Comparison of ENCODE assay signal across 8 cellular contexts in the genomic region with DNA sequence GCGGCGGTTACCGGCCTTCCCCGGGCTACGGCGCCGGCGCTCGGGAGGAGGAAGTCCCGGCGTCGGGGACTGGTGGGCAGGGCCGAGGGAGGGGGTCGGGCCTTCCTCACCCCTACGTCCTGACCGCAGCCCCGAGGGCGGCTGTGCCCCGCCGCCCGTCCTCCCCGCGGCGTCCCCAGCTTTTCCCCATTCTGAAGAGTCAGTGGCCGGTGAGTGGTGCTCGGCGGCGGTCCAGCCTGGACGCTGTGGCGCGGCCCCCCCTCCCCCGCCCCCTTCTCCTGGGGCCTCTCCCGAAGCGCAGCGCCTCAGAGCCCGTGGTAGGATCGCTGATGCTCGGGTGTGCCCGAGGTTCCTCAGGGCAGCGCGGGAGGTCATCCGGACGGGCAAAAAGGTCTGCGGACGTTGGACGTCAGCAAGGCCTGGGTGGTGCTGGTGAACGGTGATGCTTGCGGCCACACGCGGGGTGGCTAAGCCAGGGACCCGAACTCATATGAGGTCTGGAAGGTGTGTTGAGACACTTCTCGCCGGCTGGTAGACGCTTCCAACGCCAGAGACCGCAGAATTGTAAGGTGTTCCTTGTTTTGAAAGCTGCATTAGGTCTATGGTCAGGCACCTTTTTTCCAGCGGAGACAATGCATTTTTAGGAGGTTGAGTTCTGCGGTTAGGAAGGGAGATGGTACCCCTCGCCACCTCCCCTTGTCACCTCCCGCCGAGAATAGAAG. TPM values are rescaled to one million over a fixed set of nuclear protein-coding genes. Genes with fewer than 3 reads are reported as not detected.
DNase-seq lines count a peak whose midpoint lies in the region; ATAC-seq and TF ChIP-seq lines count a peak whose summit lies in the region.

No MANE protein-coding gene starts in this region.

- H3K4me1 ChIP-seq in OCI-LY7 (ENCODE audit: insufficient read depth, low read length, poor library complexity, severe bottlenecking), result peaks cover 23% of the 10 kb centered on the region
- H3K4me1 ChIP-seq in ovary (ENCODE audit: insufficient read depth), result peaks cover 2% of the 10 kb centered on the region

- H3K4me3 ChIP-seq in BJ (ENCODE audit: low read depth, low read length) (peak overlapping the region; percentile 89), OCI-LY7 (ENCODE audit: low read depth, low read length, poor library complexity, severe bottlenecking) (peak overlapping the region; percentile 98), ovary (peak overlapping the region; percentile 68)

- intact Hi-C loops in OCI-LY7 (cut with micrococcal nuclease; ENCODE audit: unreplicated experiment), result loop anchor here (1.0 to 5.0 kb wide), 4 partner anchors 21 to 48 kb away; a partner anchor contains a TSS
- intact Hi-C loops in ovary (cut with DNase I), result no loop called here

- POLR2A ChIA-PET in BJ (lab: Charles Lee), result interaction anchor here (0.6 kb wide), 1 partner anchor 683 kb away, joined by 3 read pairs; no protein-coding TSS in a partner anchor
- POLR2A ChIA-PET in OCI-LY7 (lab: Charles Lee), result interaction anchor here (0.6 to 1.5 kb wide), 5 partner anchors 11 to 19 kb away, joined by 3 to 7 read pairs (median 3); no protein-coding TSS in a partner anchor

- H3K36me3 ChIP-seq in BJ (ENCODE audit: control insufficient read depth, insufficient read depth, low read length) (no peaks in the 10 kb centered on the region), OCI-LY7 (ENCODE audit: insufficient read depth, low read length) (peaks cover 17% of the 10 kb centered on the region), ovary (no peaks in the 10 kb centered on the region)

- 4 to 14% (median 5%) methylated on average over 22 to 61 of the region's 61 CpGs for WGBS in ovary, 3 donors

- peak; percentile 55 for ATAC-seq in GM18907 (IDR thresholded peaks at IDR 0.05; ENCODE audit: unreplicated experiment)
- ATAC-seq in HG03135 (IDR thresholded peaks at IDR 0.05; ENCODE audit: unreplicated experiment), result peak; percentile 35

- no peaks in the 10 kb centered on the region for H3K9me3 ChIP-seq in OCI-LY7 (ENCODE audit: low read length)
- no peaks in the 10 kb centered on the region for H3K9me3 ChIP-seq in ovary

- TF ChIP-seq EP300 in ovary (IDR thresholded peaks at IDR 0.05), result no peak

- H3K27me3 ChIP-seq in BJ (ENCODE audit: control insufficient read depth, insufficient read depth, low read length) (no peaks in the 10 kb centered on the region), ovary (no peaks in the 10 kb centered on the region)

- H2AFZ ChIP-seq in OCI-LY7 (ENCODE audit: low read length), result no peak overlapping the region

- H3K4me3 Mint-ChIP-seq in glutamatergic neuron (ENCODE audit: unreplicated experiment), result peak overlapping the region; percentile 92

- peaks cover 11% of the 10 kb centered on the region; the same call in 1 of the 2 replicates for H4K20me1 ChIP-seq in OCI-LY7 (ENCODE audit: insufficient read depth, low read length)

- H3K27ac ChIP-seq in OCI-LY7 (ENCODE audit: low read depth, low read length, poor library complexity, severe bottlenecking) (peak overlapping the region; percentile 59), ovary (peak overlapping the region; percentile 82 to 83)

- H3K9me2 ChIP-seq in OCI-LY7 (ENCODE audit: insufficient read depth, low read length), result no peaks in the 10 kb centered on the region

- peaks cover 52% of the 10 kb centered on the region for H3K79me2 ChIP-seq in OCI-LY7 (ENCODE audit: insufficient read depth, low read depth, low read length)

- TF ChIP-seq POLR2A in ovary (IDR thresholded peaks at IDR 0.05), result no peak

- no peak for DNase-seq in BJ (ENCODE audit: low read depth)
- peak; percentile 65 for DNase-seq in OCI-LY7 (ENCODE audit: low spot score)
- DNase-seq in activated naive CD4-positive, alpha-beta T cell treated with anti-CD3 and anti-CD28 coated beads, Interleukin-2, amount 50 U/mL, for 16 hours, result peak; percentile 60
- DNase-seq in glutamatergic neuron, result peak; percentile 66
- peak; percentile 55 to 77 (median 69) for DNase-seq in ovary
- peak; percentile 47 for DNase-seq in ureter (ENCODE audit: low spot score)

- TF ChIP-seq CTCF in BJ (IDR thresholded peaks at IDR 0.05; ENCODE audit: insufficient read depth, low read depth, low read length) (no peak), OCI-LY7 (conservative IDR thresholded peaks at IDR 0.05; ENCODE audit: low read length) (no peak), glutamatergic neuron (IDR thresholded peaks at IDR 0.05; ENCODE audit: partially characterized antibody, unreplicated experiment) (no peak), ovary (IDR thresholded peaks at IDR 0.05) (peak in 1 of 3 donors; percentile 4)

- H3K9me3 Mint-ChIP-seq in glutamatergic neuron (ENCODE audit: unreplicated experiment), result peaks cover 4% of the 10 kb centered on the region

- peak overlapping the region; percentile 76 for H3K27ac Mint-ChIP-seq in glutamatergic neuron (ENCODE audit: unreplicated experiment)

- peak overlapping the region; percentile 81 for H3K4me2 ChIP-seq in OCI-LY7 (ENCODE audit: low read length)

- peaks cover 7% of the 10 kb centered on the region for H3K4me1 Mint-ChIP-seq in glutamatergic neuron (ENCODE audit: low read depth, unreplicated experiment)

- H3K36me3 Mint-ChIP-seq in glutamatergic neuron (ENCODE audit: unreplicated experiment), result no peaks in the 10 kb centered on the region

- H3K27me3 Mint-ChIP-seq in glutamatergic neuron (ENCODE audit: unreplicated experiment), result peaks cover 2% of the 10 kb centered on the region

- no TSS peak for BruUV-seq in OCI-LY7 (replicated peaks; lab: Mats Ljungman, UMichigan)

- CTCF ChIA-PET in BJ (lab: Yijun Ruan, JAX) (no interaction called here), OCI-LY7 (lab: Charles Lee; ENCODE audit: unreplicated experiment) (no interaction called here)

RNA-seq across cellular contexts. Expression of a gene that starts 0.7 kb away (rescaled TPM):
- 2.7 and 3.7 TPM in 2 replicates for polyA plus RNA-seq in BJ (2011; rRNA removed)
- 1.3 and 1.8 TPM in 2 replicates for polyA minus RNA-seq in BJ (2011; rRNA and poly(A)+ RNA removed)
- 14.4 and 15.1 TPM in 2 replicates for total RNA-seq in OCI-LY7 (2014; rRNA removed; shearing (Covaris generic))
- 14.1 and 16.5 TPM in 2 replicates for total RNA-seq in OCI-LY7 (2022)
- 4.6 TPM for total RNA-seq in glutamatergic neuron (ENCODE audit: unreplicated experiment)
- 1 to 10 TPM; 1.3 to 5.9 (median 4.2) TPM for total RNA-seq in ovary
- polyA plus RNA-seq in ovary, result 1 to 10 TPM; 2.2 to 3.9 TPM
- 3.9 TPM for total RNA-seq in ureter

RNA-seq across cellular contexts. Expression of a gene that starts 48.7 kb away (rescaled TPM):
- polyA plus RNA-seq in BJ (2011; rRNA removed) (1.1 and 2.9 TPM in 2 replicates), ovary (1 to 10 TPM; 1.6 to 7.7 TPM)
- 2.4 and 3.8 TPM in 2 replicates for polyA minus RNA-seq in BJ (2011; rRNA and poly(A)+ RNA removed)
- 5.3 and 7.5 TPM in 2 replicates for total RNA-seq in OCI-LY7 (2014; rRNA removed; shearing (Covaris generic))
- total RNA-seq in OCI-LY7 (2022) (21.9 and 23.6 TPM in 2 replicates), glutamatergic neuron (ENCODE audit: unreplicated experiment) (35.1 TPM), ovary (10 to 100 TPM in 5 of 7 donors, 1 to 10 TPM in 2; 5.7 to 20.8 (median 17.6) TPM), ureter (21.0 TPM)
